2 cellular contexts compared by ENCODE assay signal in the genomic region with DNA sequence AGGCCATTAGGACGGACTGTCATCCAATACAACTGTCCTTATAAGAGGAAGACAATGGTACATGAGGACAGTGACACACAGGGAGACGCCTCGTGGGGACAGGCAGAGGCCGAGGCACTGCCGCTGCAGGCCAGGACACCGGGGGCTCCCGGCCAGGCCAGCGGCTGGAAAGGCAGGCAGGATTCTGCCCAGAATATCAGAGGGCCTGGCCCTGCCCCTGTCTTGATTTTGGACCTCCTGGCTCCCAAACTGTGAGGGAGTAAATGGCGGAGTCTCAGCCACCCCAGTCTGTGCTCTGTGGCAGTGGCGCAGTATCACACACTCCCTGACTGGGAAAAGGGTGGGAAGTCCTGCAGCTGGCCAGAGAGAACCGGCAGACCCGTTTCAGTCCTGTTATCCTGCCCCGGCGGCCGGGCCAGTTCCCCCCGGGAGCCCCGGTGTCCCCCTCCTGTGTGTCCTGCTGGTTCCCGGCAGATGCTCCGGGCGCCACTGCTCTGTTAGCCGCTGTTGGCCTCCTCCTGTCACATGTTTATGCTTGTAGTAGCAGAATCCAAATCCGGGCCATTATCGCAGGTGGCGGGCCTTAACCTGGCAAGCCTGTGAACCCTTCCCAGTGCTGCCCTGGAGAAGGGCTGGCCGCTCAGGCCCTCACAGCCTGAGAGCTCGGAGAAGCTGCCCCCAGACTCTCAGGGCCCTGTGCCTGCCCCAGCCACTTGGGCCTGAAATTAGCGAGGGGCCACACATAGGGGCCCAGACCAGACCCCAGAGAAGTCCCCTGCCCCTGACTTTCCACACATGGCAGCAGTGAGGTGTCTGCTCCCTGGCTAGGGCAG.
TF ChIP-seq lines count a peak whose summit lies in the region.

No MANE protein-coding gene starts in this region.

TF ChIP-seq in K562, 482 proteins besides CTCF, POLR2A, EP300 and RAD21 (continued from another document):
- no peak for TF ChIP-seq HMBOX1 (IDR thresholded peaks at IDR 0.05)
- no peak for TF ChIP-seq MEF2D (tag; conservative IDR thresholded peaks at IDR 0.05; ENCODE audit: low read depth)
- TF ChIP-seq JUND (IDR thresholded peaks at IDR 0.05; ENCODE audit: borderline replicate concordance, low read depth, low read length): no peak
- no peak for TF ChIP-seq JUND (tag; IDR thresholded peaks at IDR 0.05; ENCODE audit: borderline replicate concordance, low read depth, low read length)
- no peak for TF ChIP-seq CBX1 (IDR thresholded peaks at IDR 0.05; ENCODE audit: low read depth)

TF ChIP-seq in HepG2, 621 proteins besides CTCF, POLR2A, EP300 and RAD21 (continued from another document):
- TF ChIP-seq, protein P1, sequence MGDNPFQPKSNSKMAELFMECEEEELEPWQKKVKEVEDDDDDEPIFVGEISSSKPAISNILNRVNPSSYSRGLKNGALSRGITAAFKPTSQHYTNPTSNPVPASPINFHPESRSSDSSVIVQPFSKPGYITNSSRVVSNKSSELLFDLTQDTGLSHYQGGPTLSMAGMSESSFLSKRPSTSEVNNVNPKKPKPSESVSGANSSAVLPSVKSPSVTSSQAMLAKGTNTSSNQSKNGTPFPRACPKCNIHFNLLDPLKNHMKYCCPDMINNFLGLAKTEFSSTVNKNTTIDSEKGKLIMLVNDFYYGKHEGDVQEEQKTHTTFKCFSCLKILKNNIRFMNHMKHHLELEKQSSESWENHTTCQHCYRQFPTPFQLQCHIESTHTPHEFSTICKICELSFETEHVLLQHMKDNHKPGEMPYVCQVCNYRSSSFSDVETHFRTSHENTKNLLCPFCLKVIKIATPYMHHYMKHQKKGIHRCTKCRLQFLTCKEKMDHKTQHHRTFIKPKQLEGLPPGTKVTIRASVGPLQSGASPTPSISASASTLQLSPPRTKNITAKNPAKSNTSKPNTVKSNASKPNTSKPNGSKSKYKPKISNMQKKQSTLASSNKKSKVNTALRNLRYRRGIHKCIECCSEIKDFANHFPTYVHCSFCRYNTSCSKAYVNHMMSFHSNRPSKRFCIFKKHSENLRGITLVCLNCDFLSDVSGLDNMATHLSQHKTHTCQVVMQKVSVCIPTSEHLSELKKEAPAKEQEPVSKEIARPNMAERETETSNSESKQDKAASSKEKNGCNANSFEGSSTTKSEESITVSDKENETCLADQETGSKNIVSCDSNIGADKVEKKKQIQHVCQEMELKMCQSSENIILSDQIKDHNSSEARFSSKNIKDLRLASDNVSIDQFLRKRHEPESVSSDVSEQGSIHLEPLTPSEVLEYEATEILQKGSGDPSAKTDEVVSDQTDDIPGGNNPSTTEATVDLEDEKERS (CRISPR knock-in tag; IDR thresholded peaks at IDR 0.05): no peak
